Comparison of ENCODE assay signal across 9 cellular contexts in the genomic region with DNA sequence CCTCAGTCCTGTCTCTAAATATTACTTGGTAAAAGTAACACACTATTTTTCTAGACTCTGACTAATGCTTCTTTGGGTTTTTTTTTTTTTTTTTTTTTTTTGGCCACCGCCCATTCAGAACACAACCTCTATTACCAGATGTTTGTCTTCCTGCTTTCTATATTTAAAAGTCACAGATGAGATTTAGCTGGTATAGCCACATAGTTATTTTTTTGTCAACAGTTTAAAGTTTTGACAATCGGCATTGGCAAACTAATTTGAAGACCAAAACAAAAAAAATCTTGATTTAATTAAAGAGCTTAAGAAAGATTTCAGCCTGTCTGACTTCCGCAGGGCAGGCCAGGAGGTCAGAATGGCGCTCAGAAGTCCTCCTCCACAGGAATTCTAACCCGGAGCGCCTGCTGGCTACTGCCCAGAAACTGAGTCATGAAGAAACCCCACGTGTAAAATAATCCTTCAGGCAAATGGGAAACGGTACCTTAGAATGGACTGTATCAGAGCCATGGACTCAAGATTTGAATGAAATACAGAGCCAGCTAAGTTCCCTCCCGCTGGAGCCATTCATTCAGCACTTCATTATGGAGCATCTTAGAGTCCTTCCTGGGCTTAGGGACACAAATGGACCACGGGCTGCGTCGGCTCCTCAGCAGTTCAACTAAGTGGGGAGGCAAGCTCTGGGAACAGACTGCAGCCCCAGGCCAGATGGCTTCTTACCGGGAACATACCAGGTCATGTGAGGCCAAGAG. TPM values are rescaled to one million over a fixed set of nuclear protein-coding genes. Genes with fewer than 3 reads are reported as not detected.
DNase-seq lines count a peak whose midpoint lies in the region; ATAC-seq and TF ChIP-seq lines count a peak whose summit lies in the region.
"Had no signal": no experiment of that assay in that cellular context is flagged by ENCODE, and none has a peak within 500 bp of the region (broad histone marks: within the 10 kb centered on the region; RNA-seq: fewer than 3 reads in every experiment).

No MANE protein-coding gene starts in this region.

- H3K4me3 ChIP-seq in AG09309 (ENCODE audit: control insufficient read depth, low read depth, low read length) (no peak overlapping the region; the same call in 1 of the 2 replicates), esophagus squamous epithelium (peak overlapping the region in 1 of 4 donors; percentile 37)

- H3K36me3 ChIP-seq in esophagus squamous epithelium = no peaks in the 10 kb centered on the region

- DNase-seq in AG09309 (ENCODE audit: low read depth) = peak; percentile 93
- DNase-seq in RKO (ENCODE audit: low spot score) = peak; percentile 78
- DNase-seq in esophagus squamous epithelium (lab: John Stamatoyannopoulos, UW) = no peak
- peak; percentile 91 for DNase-seq in non-pigmented ciliary epithelial cell (ENCODE audit: low read depth)
- DNase-seq in stimulated activated naive CD4-positive, alpha-beta T cell treated with Interleukin-2 at 50 U/mL for 16 hours (lab: John Stamatoyannopoulos, UW) = no peak
- DNase-seq: DND-41 had no signal

- intact Hi-C loops in esophagus squamous epithelium (cut with DNase I) = no loop called here

- no peak for TF ChIP-seq CTCF in AG09309 (IDR thresholded peaks at IDR 0.05; ENCODE audit: control insufficient read depth, insufficient read depth, low read depth, low read length, missing control alignments)
- TF ChIP-seq CTCF in esophagus squamous epithelium (IDR thresholded peaks at IDR 0.05) = no peak

- WGBS in esophagus squamous epithelium, 2 donors = 10 to 25% methylated on average over 10 of the region's 13 CpGs

- no peaks in the 10 kb centered on the region for H3K27me3 ChIP-seq in esophagus squamous epithelium

- peak overlapping the region; percentile 68 to 89 (median 76) for H3K27ac ChIP-seq in esophagus squamous epithelium

- ATAC-seq in GM19452 (IDR thresholded peaks at IDR 0.05; ENCODE audit: unreplicated experiment) = no peak
- ATAC-seq in GM18520 (IDR thresholded peaks at IDR 0.05; ENCODE audit: unreplicated experiment) = no peak
- ATAC-seq in HG02884 (IDR thresholded peaks at IDR 0.05; ENCODE audit: unreplicated experiment) = no peak

- no peaks in the 10 kb centered on the region for H3K9me3 ChIP-seq in esophagus squamous epithelium

- TF ChIP-seq POLR2A in esophagus squamous epithelium (IDR thresholded peaks at IDR 0.05) = no peak

- peaks cover 0 to 72% (median 40%) of the 10 kb centered on the region in 3 donors for H3K4me1 ChIP-seq in esophagus squamous epithelium

RNA-seq across cellular contexts. Expression of a gene that starts 55.6 kb away (rescaled TPM):
- total RNA-seq in esophagus squamous epithelium = 1 to 10 TPM; 2.1 to 8.2 (median 3.3) TPM

Comparison
In these comparisons a context has a peak if more than half of its experiments do, and no peak if none do; other contexts are left out.
1. DNase-seq: peak in AG09309 (single experiment), RKO (single experiment) and non-pigmented ciliary epithelial cell (single experiment); none in esophagus squamous epithelium (single experiment) and stimulated activated naive CD4-positive, alpha-beta T cell treated with Interleukin-2 at 50 U/mL for 16 hours (single experiment).